Comparison of ENCODE assay signal across 21 cellular contexts in genomic region chr5:95424526-95424925, GRCh38. TPM values are rescaled to one million over a fixed set of nuclear protein-coding genes. Genes with fewer than 3 reads are reported as not detected.
DNase-seq lines count a peak whose midpoint lies in the region; ATAC-seq and TF ChIP-seq lines count a peak whose summit lies in the region.
"Had no signal": no experiment of that assay in that cellular context is flagged by ENCODE, and none has a peak within 500 bp of the region (broad histone marks: within the 10 kb centered on the region; RNA-seq: fewer than 3 reads in every experiment).

No MANE protein-coding gene starts in this region.

- DNase-seq in GM06990 (ENCODE audit: extremely low read depth, insufficient read length) (no peak), CD14-positive monocyte (ENCODE audit: low spot score) (no peak), ovary (no peak), trophoblast cell (no peak)
- no peak for DNase-seq in stimulated activated naive CD4-positive, alpha-beta T cell treated with Interleukin-2 at 50 U/mL for 16 hours (lab: John Stamatoyannopoulos, UW)
- DNase-seq: 8988T, COR-L47, DMS79 treated with DMSO at 0.1 percent for 48 hours, GM23248, KBM-7, NCI-H1092 treated with DMSO at 0.1 percent for 48 hours, NCI-H1694, NCI-H69, T-helper 1 cell had no signal

- H3K18ac ChIP-seq in trophoblast cell (ENCODE audit: low read length), result no peak overlapping the region

- H3K27ac Mint-ChIP-seq in CD14-positive monocyte, result no peak overlapping the region

- H3K79me2 ChIP-seq in trophoblast cell (ENCODE audit: control insufficient read depth, insufficient read depth, low read length, poor library complexity), result no peaks in the 10 kb centered on the region

- no peak overlapping the region for H2AK5ac ChIP-seq in trophoblast cell (ENCODE audit: low read length)

- TF ChIP-seq EP300 in ovary (IDR thresholded peaks at IDR 0.05), result no peak

- peaks cover 0 to 9% (median 3%) of the 10 kb centered on the region in 7 donors for H3K9me3 Mint-ChIP-seq in CD14-positive monocyte

- H2AFZ ChIP-seq in trophoblast cell (ENCODE audit: insufficient read depth, low read length, poor library complexity), result no peak overlapping the region
- H2AFZ ChIP-seq: GM23248 had no signal

- peaks cover 0 to 2% (median 0%) of the 10 kb centered on the region in 3 donors for H3K27me3 Mint-ChIP-seq in CD14-positive monocyte (ENCODE audit: low read depth in 3 of 3)

- peak; percentile 54 for ATAC-seq in GM18907 (IDR thresholded peaks at IDR 0.05; ENCODE audit: unreplicated experiment)
- peak; percentile 74 for ATAC-seq in GM21526 (IDR thresholded peaks at IDR 0.05; ENCODE audit: low FRiP score, unreplicated experiment)
- peak; percentile 58 for ATAC-seq in HG03139 (IDR thresholded peaks at IDR 0.05; ENCODE audit: unreplicated experiment)
- ATAC-seq: Panc1, Right ventricle myocardium inferior had no signal

- no peak overlapping the region for H4K91ac ChIP-seq in trophoblast cell (ENCODE audit: low read depth, low read length)

- no peaks in the 10 kb centered on the region for H3K9me3 ChIP-seq in ovary
- H3K9me3 ChIP-seq in trophoblast cell (ENCODE audit: insufficient read depth, low read depth, low read length), result no peaks in the 10 kb centered on the region
- H3K9me3 ChIP-seq: BLaER1 treated with 17β-estradiol and CSF1 and Interleukin-3, amounts not matched to agents 10 nM and 100 nM had no signal

- no peak overlapping the region for H2BK5ac ChIP-seq in trophoblast cell (ENCODE audit: low read depth, low read length, poor library complexity)

- H3K27ac ChIP-seq in ovary (no peak overlapping the region), trophoblast cell (ENCODE audit: low read depth, low read length) (no peak overlapping the region)
- H3K27ac ChIP-seq: BLaER1 treated with 17β-estradiol and CSF1 and Interleukin-3, amounts not matched to agents 10 nM and 100 nM; GM23248; SK-N-MC had no signal

- H3K4ac ChIP-seq in trophoblast cell (ENCODE audit: low read depth, low read length), result no peak overlapping the region

- TF ChIP-seq CTCF in GM06990 (IDR thresholded peaks at IDR 0.05; ENCODE audit: insufficient read depth, low read length, poor library complexity, severe bottlenecking) (peak; percentile 8), CD14-positive monocyte (IDR thresholded peaks at IDR 0.05) (no peak), ovary (IDR thresholded peaks at IDR 0.05) (no peak)

- no peak overlapping the region for H2BK12ac ChIP-seq in trophoblast cell (ENCODE audit: low read length)

- H3K23ac ChIP-seq in trophoblast cell (ENCODE audit: low read length), result no peak overlapping the region

- no peak overlapping the region for H3K9ac ChIP-seq in trophoblast cell (ENCODE audit: low read length)
- H3K9ac ChIP-seq: BLaER1 treated with 17β-estradiol and CSF1 and Interleukin-3, amounts not matched to agents 10 nM and 100 nM; GM23248 had no signal

- no peak overlapping the region for H3K14ac ChIP-seq in trophoblast cell (ENCODE audit: low read length)

- no peaks in the 10 kb centered on the region for H3K4me1 ChIP-seq in ovary (ENCODE audit: insufficient read depth)
- H3K4me1 ChIP-seq in trophoblast cell (ENCODE audit: control insufficient read depth in 1 of 2, insufficient read depth in 2 of 2, low read length in 2 of 2), result no peaks in the 10 kb centered on the region

- intact Hi-C loops in CD14-positive monocyte (cut with micrococcal nuclease) (no loop called here), ovary (cut with DNase I) (loop anchor here in 1 of 4 donors (2.0 kb wide), 1 partner anchor 22 kb away; no protein-coding TSS in a partner anchor)

- WGBS in ovary, 3 donors, result 58 to 73% (median 71%) methylated on average over 1 of the region's 1 CpG
- WGBS in trophoblast cell (ENCODE audit: extremely low coverage, insufficient coverage, insufficient read length), result no CpG with 5 or more reads among the region's 1 CpG

- H3K4me3 ChIP-seq in GM06990 (replicated peaks; ENCODE audit: low read depth, low read length) (no peak overlapping the region), ovary (no peak overlapping the region), trophoblast cell (ENCODE audit: low read depth, low read length) (no peak overlapping the region)
- H3K4me3 ChIP-seq: BLaER1 treated with 17β-estradiol and CSF1 and Interleukin-3, amounts not matched to agents 10 nM and 100 nM; GM23248; SK-N-MC had no signal

- H3K4me3 Mint-ChIP-seq in CD14-positive monocyte, result no peak overlapping the region

- H3K36me3 ChIP-seq in GM06990 (ENCODE audit: control insufficient read depth, insufficient read depth, low read length), result no peaks in the 10 kb centered on the region
- no peaks in the 10 kb centered on the region for H3K36me3 ChIP-seq in ovary
- no peaks in the 10 kb centered on the region for H3K36me3 ChIP-seq in trophoblast cell (ENCODE audit: control insufficient read depth in 1 of 2, insufficient read depth in 2 of 2, low read length in 2 of 2)
- H3K36me3 ChIP-seq: BLaER1 treated with 17β-estradiol and CSF1 and Interleukin-3, amounts not matched to agents 10 nM and 100 nM had no signal

- TF ChIP-seq POLR2A in ovary (IDR thresholded peaks at IDR 0.05), result no peak

- H3K4me2 ChIP-seq in trophoblast cell (ENCODE audit: low read length), result no peak overlapping the region

- H3K4me1 Mint-ChIP-seq in CD14-positive monocyte, result peaks cover 9% of the 10 kb centered on the region

- no peaks in the 10 kb centered on the region for H3K79me1 ChIP-seq in trophoblast cell (ENCODE audit: low read length)

- no peak overlapping the region for H4K8ac ChIP-seq in trophoblast cell (ENCODE audit: low read depth, low read length)

- H2BK120ac ChIP-seq in trophoblast cell (ENCODE audit: insufficient read depth, low read length, poor library complexity), result no peak overlapping the region

- H3K27me3 ChIP-seq in GM06990 (replicated peaks; ENCODE audit: control insufficient read depth, insufficient read depth, low read length) (no peaks in the 10 kb centered on the region), ovary (no peaks in the 10 kb centered on the region), trophoblast cell (ENCODE audit: insufficient read depth, low read length) (no peaks in the 10 kb centered on the region)
- H3K27me3 ChIP-seq: BLaER1 treated with 17β-estradiol and CSF1 and Interleukin-3, amounts not matched to agents 10 nM and 100 nM had no signal

- H4K12ac ChIP-seq in trophoblast cell (ENCODE audit: low read depth, low read length), result no peak overlapping the region

- no peaks in the 10 kb centered on the region for H3K36me3 Mint-ChIP-seq in CD14-positive monocyte

RNA-seq across cellular contexts. Expression of gene FAM81B, which starts 33.4 kb away (rescaled TPM):
- not detected for polyA plus RNA-seq in CD14-positive monocyte
- 10 to 100 TPM in 1 of 7 donors, 1 to 10 TPM in 3, under 1 TPM in 1, not detected in 2; 0.36 to 20.8 (median 2.5) TPM for total RNA-seq in ovary
- under 1 TPM in 1 of 2 donors, not detected in 1; 0.43 TPM for polyA plus RNA-seq in ovary
- 0.12 and 0.17 TPM in 2 replicates for polyA plus RNA-seq in trophoblast cell (2013)
- total RNA-seq: GM23248 had no signal
- polyA plus RNA-seq: GM23248 had no signal
